8 cellular contexts compared by ENCODE assay signal in the genomic region with DNA sequence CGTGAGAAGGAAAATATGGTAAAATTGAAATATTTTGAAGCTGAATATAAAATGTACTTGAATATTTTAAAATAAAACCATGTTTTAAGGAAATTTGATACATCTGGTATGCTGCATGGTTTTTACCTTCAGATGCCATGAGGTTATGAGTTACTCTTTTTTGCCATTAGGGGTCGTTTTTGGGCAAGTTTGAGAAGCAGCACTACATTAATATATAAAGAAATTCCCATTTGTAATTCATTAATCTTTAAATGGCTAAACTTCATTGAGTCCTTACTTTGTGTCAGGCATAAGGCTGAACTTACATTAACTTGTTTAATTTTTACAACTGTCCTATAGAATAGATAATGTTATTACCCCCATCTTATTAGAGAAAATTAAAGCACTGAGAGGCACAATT.
DNase-seq lines count a peak whose midpoint lies in the region; ATAC-seq, FAIRE-seq and TF ChIP-seq lines count a peak whose summit lies in the region.

No MANE protein-coding gene starts in this region.

- H3K9ac ChIP-seq in SK-N-MC (ENCODE audit: insufficient read length): no peak overlapping the region

- H3K9me3 Mint-ChIP-seq in activated T-helper 17 cell treated with anti-CD3 and anti-CD28 coated beads, Interleukin-2, amount 50 U/mL, for 72 hours: no peaks in the 10 kb centered on the region

- H3K36me3 Mint-ChIP-seq in activated T-helper 17 cell treated with anti-CD3 and anti-CD28 coated beads, Interleukin-2, amount 50 U/mL, for 72 hours (ENCODE audit: low read depth): peaks cover under 1% of the 10 kb centered on the region

- H3K36me3 ChIP-seq in SK-N-MC (ENCODE audit: insufficient read depth, low read length) (no peaks in the 10 kb centered on the region), esophagus muscularis mucosa (no peaks in the 10 kb centered on the region)

- in situ Hi-C loops in GM13976 (cut with MboI; ENCODE audit: low sequenced_read_pairs, unreplicated experiment): loop anchor here (25.0 kb wide), 1 partner anchor 627 kb away; no protein-coding TSS in a partner anchor

- H3K27me3 ChIP-seq in esophagus muscularis mucosa: no peaks in the 10 kb centered on the region

- no peak for TF ChIP-seq POLR2A in H54 (IDR thresholded peaks at IDR 0.05; ENCODE audit: low read depth, low read length)
- no peak for TF ChIP-seq POLR2A in esophagus muscularis mucosa (IDR thresholded peaks at IDR 0.05; ENCODE audit: low read depth)

- no peak overlapping the region for H3K27ac Mint-ChIP-seq in activated T-helper 17 cell treated with anti-CD3 and anti-CD28 coated beads, Interleukin-2, amount 50 U/mL, for 72 hours

- H3K27me3 Mint-ChIP-seq in activated T-helper 17 cell treated with anti-CD3 and anti-CD28 coated beads, Interleukin-2, amount 50 U/mL, for 72 hours: no peaks in the 10 kb centered on the region

- H3K4me3 ChIP-seq in SK-N-MC (no peak overlapping the region), esophagus muscularis mucosa (no peak overlapping the region)

- intact Hi-C loops in esophagus muscularis mucosa (cut with DNase I): no loop called here

- ATAC-seq in activated T-helper 17 cell treated with anti-CD3 and anti-CD28 coated beads, Interleukin-2, amount 50 U/mL, for 72 hours (replicated peaks): no peak

- peaks cover 0 to 9% (median 8%) of the 10 kb centered on the region in 4 donors for H3K4me1 ChIP-seq in esophagus muscularis mucosa

- no peaks in the 10 kb centered on the region for H3K9me3 ChIP-seq in SK-N-MC (ENCODE audit: low read depth, low read length)
- H3K9me3 ChIP-seq in esophagus muscularis mucosa: no peaks in the 10 kb centered on the region

- no peak overlapping the region for H3K27ac ChIP-seq in SK-N-MC
- no peak overlapping the region for H3K27ac ChIP-seq in esophagus muscularis mucosa (replicated peaks in 1 of 4)

- peak; percentile 85 for FAIRE-seq in H54 (lab: Jason Lieb, UNC)

- WGBS in esophagus muscularis mucosa: 50% methylated on average over 2 of the region's 2 CpGs

- H3K4me1 Mint-ChIP-seq in activated T-helper 17 cell treated with anti-CD3 and anti-CD28 coated beads, Interleukin-2, amount 50 U/mL, for 72 hours: peaks cover 3% of the 10 kb centered on the region

- DNase-seq in AG20443 (ENCODE audit: low spot score) (peak; percentile 51), H54 (ENCODE audit: insufficient read length, low spot score) (no peak), SK-N-MC (ENCODE audit: low read depth, low spot score) (peak; percentile 12), iris pigment epithelial cell (ENCODE audit: low read depth) (peak; percentile 31), amniotic stem cell (lab: John Stamatoyannopoulos, UW) (no peak), esophagus muscularis mucosa (ENCODE audit: extremely low spot score) (no peak), GM13976 (ENCODE audit: low spot score) (no peak)

- no peak for TF ChIP-seq EP300 in esophagus muscularis mucosa (IDR thresholded peaks at IDR 0.05)

- TF ChIP-seq CTCF in esophagus muscularis mucosa (IDR thresholded peaks at IDR 0.05): peak in 1 of 3 experiments; percentile 28
- no peak for TF ChIP-seq CTCF in GM13976 (IDR thresholded peaks at IDR 0.05; ENCODE audit: borderline replicate concordance, control extremely low read depth, extremely low read depth, insufficient read depth, missing control alignments)

- no peak overlapping the region for H3K4me3 Mint-ChIP-seq in activated T-helper 17 cell treated with anti-CD3 and anti-CD28 coated beads, Interleukin-2, amount 50 U/mL, for 72 hours

Comparison
In these comparisons a context has a peak if more than half of its experiments do, and no peak if none do; other contexts are left out.
1. DNase-seq: peak in AG20443 (single experiment), SK-N-MC (single experiment) and iris pigment epithelial cell (single experiment); none in H54 (single experiment), amniotic stem cell (single experiment), esophagus muscularis mucosa (single experiment) and GM13976 (single experiment).